In the genomic region with DNA sequence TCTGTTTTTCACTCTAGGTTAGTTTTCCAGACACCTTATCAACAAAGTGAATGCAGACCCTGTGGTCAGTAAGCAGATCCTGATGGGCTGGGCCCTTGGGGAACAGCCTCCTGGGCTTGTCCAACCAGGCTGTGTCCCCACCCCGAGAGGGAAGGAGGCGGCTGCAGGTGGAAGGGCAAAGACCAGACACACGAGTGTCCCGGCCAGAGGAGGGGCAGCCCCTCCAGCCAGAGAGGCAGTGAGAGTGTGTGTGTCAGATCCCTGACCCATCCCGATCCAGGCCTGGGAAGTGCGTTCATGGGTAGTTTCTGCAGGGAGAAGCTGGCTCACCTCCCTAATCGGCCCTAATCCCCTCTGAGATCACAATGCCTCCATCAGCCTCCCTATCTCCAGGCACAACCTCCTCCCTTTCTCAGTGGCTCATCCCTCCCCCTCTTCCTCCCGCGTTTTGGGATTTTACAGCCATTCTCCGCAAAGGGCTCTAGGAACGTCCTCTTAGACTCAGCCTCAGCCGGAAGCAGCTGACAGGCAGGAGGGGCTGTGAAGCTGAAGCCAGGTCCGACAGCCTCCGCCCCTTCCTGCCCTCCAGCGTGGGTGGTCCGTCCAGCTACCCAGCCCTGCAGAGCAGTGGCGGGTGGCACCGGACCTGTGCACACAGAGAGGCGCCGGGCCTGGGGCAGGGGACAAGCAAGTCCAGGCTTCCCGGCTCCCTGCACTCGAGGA, we compare ENCODE assay signal across 10 cellular contexts. TPM values are rescaled to one million over a fixed set of nuclear protein-coding genes. Genes with fewer than 3 reads are reported as not detected.
DNase-seq lines count a peak whose midpoint lies in the region; ATAC-seq lines count a peak whose summit lies in the region.
"Had no signal": no experiment of that assay in that cellular context is flagged by ENCODE, and none has a peak within 500 bp of the region (broad histone marks: within the 10 kb centered on the region; RNA-seq: fewer than 3 reads in every experiment).

No MANE protein-coding gene starts in this region.

- H3K36me3 ChIP-seq in KOPT-K1 (ENCODE audit: insufficient read depth, low read length) = no peaks in the 10 kb centered on the region
- H3K36me3 ChIP-seq in skeletal muscle tissue (ENCODE audit: control insufficient read depth in 3 of 3, insufficient read depth in 3 of 3, low read length in 3 of 3) = peaks cover 0 to under 1% (median 0%) of the 10 kb centered on the region in 3 donors
- H3K36me3 ChIP-seq: esophagus squamous epithelium had no signal

- ATAC-seq in GM18502 (IDR thresholded peaks at IDR 0.05; ENCODE audit: poor library complexity, unreplicated experiment) (no peak), GM21515 (IDR thresholded peaks at IDR 0.05; ENCODE audit: unreplicated experiment) (no peak), GM18517 (IDR thresholded peaks at IDR 0.05; ENCODE audit: unreplicated experiment) (no peak)

- H3K27me3 ChIP-seq in skeletal muscle tissue (ENCODE audit: control insufficient read depth in 3 of 3, insufficient read depth in 3 of 3, low read length in 3 of 3) = peaks cover 0 to 3% (median 0%) of the 10 kb centered on the region in 3 donors
- H3K27me3 ChIP-seq: esophagus squamous epithelium had no signal

- H3K4me1 ChIP-seq in skeletal muscle tissue (ENCODE audit: control insufficient read depth in 3 of 3, insufficient read depth in 3 of 3, low read length in 3 of 3) = peaks cover 41 to 64% (median 57%) of the 10 kb centered on the region in 3 donors

- peak in 1 of 61 donors; percentile 29 for DNase-seq in caudate nucleus (lab: John Stamatoyannopoulos, UW)
- peak; percentile 11 for DNase-seq in kidney glomerular epithelial cell (lab: John Stamatoyannopoulos, UW)
- DNase-seq in inferior parietal cortex (ENCODE audit: extremely low spot score) = no peak
- DNase-seq: esophagus squamous epithelium had no signal

- H3K9me3 ChIP-seq in KOPT-K1 (ENCODE audit: insufficient read depth, low read length, poor library complexity, severe bottlenecking) = no peaks in the 10 kb centered on the region
- no peaks in the 10 kb centered on the region for H3K9me3 ChIP-seq in skeletal muscle tissue (ENCODE audit: control insufficient read depth in 3 of 3, low read length in 3 of 3)
- H3K9me3 ChIP-seq: esophagus squamous epithelium had no signal

- H3K9ac ChIP-seq in skeletal muscle tissue (ENCODE audit: low read depth in 1 of 3, low read length in 3 of 3) = peak overlapping the region in 1 of 3 donors; percentile 76

- peak overlapping the region in 2 of 3 donors; percentile 6 to 19 for H3K4me3 ChIP-seq in skeletal muscle tissue (ENCODE audit: low read length in 3 of 3)
- H3K4me3 ChIP-seq: skin epidermis had no signal

- H3K27ac ChIP-seq in KOPT-K1 (ENCODE audit: low read depth, low read length, poor library complexity, severe bottlenecking) = peak overlapping the region; percentile 9
- H3K27ac ChIP-seq in caudate nucleus (ENCODE audit: low read depth, low read length) = peak overlapping the region; percentile 19
- peak overlapping the region; percentile 54 for H3K27ac ChIP-seq in skeletal muscle tissue (ENCODE audit: low read depth, low read length)

RNA-seq across cellular contexts. Expression of a gene that starts 9.7 kb away (rescaled TPM):
- total RNA-seq in skeletal muscle tissue = 5.7 TPM
